Comparison of ENCODE assay signal across 1 cellular context in the genomic region with DNA sequence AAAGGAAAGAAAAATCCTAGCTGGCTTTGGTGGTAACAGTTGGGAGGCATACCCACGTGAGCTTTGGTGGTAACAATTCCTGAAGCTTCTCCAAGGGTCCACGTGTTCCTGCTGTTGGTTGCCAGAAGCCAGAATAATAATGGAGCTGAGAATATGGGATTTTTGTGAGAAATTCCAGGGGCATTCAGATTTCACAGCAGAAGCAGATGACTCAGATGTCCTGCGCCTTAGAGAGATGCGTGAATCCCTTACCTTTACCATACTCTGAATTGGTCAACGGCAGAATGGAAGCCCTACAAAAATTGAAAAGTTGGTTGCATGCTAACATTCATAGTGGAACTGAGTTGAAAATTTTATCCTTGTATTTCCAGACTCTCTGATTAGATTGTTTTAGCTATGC.
TF ChIP-seq lines count a peak whose summit lies in the region.

No MANE protein-coding gene starts in this region.

TF ChIP-seq in HCT116, 20 proteins besides CTCF, POLR2A, EP300 and RAD21:
- TF ChIP-seq, protein P1, sequence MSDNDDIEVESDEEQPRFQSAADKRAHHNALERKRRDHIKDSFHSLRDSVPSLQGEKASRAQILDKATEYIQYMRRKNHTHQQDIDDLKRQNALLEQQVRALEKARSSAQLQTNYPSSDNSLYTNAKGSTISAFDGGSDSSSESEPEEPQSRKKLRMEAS (IDR thresholded peaks at IDR 0.05): no peak
- TF ChIP-seq POLR2AphosphoS5 (IDR thresholded peaks at IDR 0.05; ENCODE audit: low read depth, low read length): no peak
- TF ChIP-seq CEBPB (IDR thresholded peaks at IDR 0.05; ENCODE audit: low read depth): no peak
